Comparison of ENCODE assay signal across 28 cellular contexts in the genomic region with DNA sequence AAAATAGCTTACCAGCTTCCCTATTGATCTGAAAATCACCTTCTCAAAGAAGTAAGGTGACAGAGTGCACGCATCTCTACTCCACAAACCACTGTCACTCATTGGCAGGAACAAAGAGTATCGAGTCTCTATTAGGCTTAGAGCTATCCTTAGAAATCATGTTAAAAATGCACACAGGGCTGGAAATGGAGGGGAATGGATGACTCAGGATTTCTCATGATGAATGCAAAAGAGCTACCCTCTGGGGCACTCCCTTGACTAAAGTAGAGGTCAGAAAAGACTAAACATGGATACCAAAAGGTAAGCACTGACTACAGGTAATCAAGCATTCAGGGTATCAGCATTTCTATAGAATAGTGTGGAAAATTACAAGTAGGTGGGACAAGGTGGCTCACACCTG.
DNase-seq lines count a peak whose midpoint lies in the region; ATAC-seq and TF ChIP-seq lines count a peak whose summit lies in the region.
"Had no signal": no experiment of that assay in that cellular context is flagged by ENCODE, and none has a peak within 500 bp of the region (broad histone marks: within the 10 kb centered on the region; RNA-seq: fewer than 3 reads in every experiment).

No MANE protein-coding gene starts in this region.

- no peak overlapping the region for H3K27ac ChIP-seq in GM23338 (ENCODE audit: low read depth)
- H3K27ac ChIP-seq: ascending aorta, left lung, ovary, SK-N-MC, thoracic aorta had no signal

- no peaks in the 10 kb centered on the region for H3K9me2 ChIP-seq in GM23338 (ENCODE audit: insufficient read depth)

- DNase-seq in EL (peak; percentile 11), GM23338 (ENCODE audit: low spot score) (no peak), RPMI8226 (peak; percentile 12), kidney tubule cell (ENCODE audit: low spot score) (peak; percentile 34), activated T-cell treated with anti-CD3 and anti-CD28 coated beads for 4 hours (no peak)
- DNase-seq: activated CD4-positive, alpha-beta T cell treated with anti-CD3 and anti-CD28 coated beads, Interleukin-2, amount 50 U/mL, for 1 hour; activated CD4-positive, CD25-positive, alpha-beta regulatory T cell; activated gamma-delta T cell treated with Interleukin-2 at 50 U/mL for 16 hours; activated T-cell treated with anti-CD3 and anti-CD28 coated beads, Interleukin-2, amount 50 U/mL, for 4 hours; caudate nucleus; cortex of kidney; DMS153; effector memory CD4-positive, alpha-beta T cell; left lung; mesenchymal stem cell; NCI-H2107; NCI-H748 treated with DMSO at 0.1 percent for 48 hours; OCI-M1; ovary; small intestine had no signal

- no peaks in the 10 kb centered on the region for H3K36me3 ChIP-seq in GM23338 (ENCODE audit: insufficient read depth)
- H3K36me3 ChIP-seq: ascending aorta, left lung, ovary, thoracic aorta had no signal

- H3K36me3 Mint-ChIP-seq in GM23338 (ENCODE audit: low read depth) = no peaks in the 10 kb centered on the region

- no peak overlapping the region for H3K4me3 ChIP-seq in GM23338
- H3K4me3 ChIP-seq: ascending aorta, left lung, ovary, SK-N-MC, thoracic aorta had no signal

- peak overlapping the region; percentile 73; the same call in 1 of the 2 replicates for H2AFZ ChIP-seq in GM23338

- H3K4me1 ChIP-seq in GM23338 (ENCODE audit: insufficient read depth) = no peaks in the 10 kb centered on the region
- H3K4me1 ChIP-seq: ascending aorta, left lung had no signal

- H4K20me1 ChIP-seq in GM23338 (replicated peaks; ENCODE audit: insufficient read depth) = no peaks in the 10 kb centered on the region

- no peak overlapping the region for H3K27ac Mint-ChIP-seq in GM23338
- H3K27ac Mint-ChIP-seq: B cell; stimulated activated naive CD8-positive, alpha-beta T cell treated with anti-CD3 and anti-CD28 coated beads, Interleukin-15, Interleukin-2, amounts not matched to agents 100 ng/mL and 50 ng/mL, for 24 hours; T-helper 1 cell treated with Interleukin-12 subunit alpha and Interleukin-12 subunit beta and Interleukin-4 antibody, amounts not matched to agents 30 μg/mL and 1 μg/mL, for 36 hours had no signal

- TF ChIP-seq CTCF in GM23338 (conservative IDR thresholded peaks at IDR 0.05; ENCODE audit: low read depth in 2 of 2) = no peak

- no peak for ATAC-seq in GM23338
- no peak for ATAC-seq in GM19328 (IDR thresholded peaks at IDR 0.05; ENCODE audit: unreplicated experiment)
- ATAC-seq in HG03469 (IDR thresholded peaks at IDR 0.05; ENCODE audit: unreplicated experiment) = no peak
- ATAC-seq: activated T-cell treated with anti-CD3 and anti-CD28 coated beads, Interleukin-2, amount 50 U/mL, for 4 hours; left lung had no signal

- no peaks in the 10 kb centered on the region for H3K79me2 ChIP-seq in GM23338 (replicated peaks; ENCODE audit: insufficient read depth)

- no peak overlapping the region for H3K4me3 Mint-ChIP-seq in GM23338
- H3K4me3 Mint-ChIP-seq: activated T-cell treated with anti-CD3 and anti-CD28 coated beads, Interleukin-2, amount 50 U/mL, for 4 hours; B cell; stimulated activated naive CD8-positive, alpha-beta T cell treated with anti-CD3 and anti-CD28 coated beads, Interleukin-15, Interleukin-2, amounts not matched to agents 100 ng/mL and 50 ng/mL, for 24 hours; T-helper 1 cell treated with Interleukin-12 subunit alpha and Interleukin-12 subunit beta and Interleukin-4 antibody, amounts not matched to agents 30 μg/mL and 1 μg/mL, for 36 hours had no signal

- no peak overlapping the region for H3K4me2 ChIP-seq in GM23338

- peaks cover 5% of the 10 kb centered on the region; the same call in 1 of the 3 replicates for H3K4me1 Mint-ChIP-seq in GM23338

- no peaks in the 10 kb centered on the region for H3K27me3 ChIP-seq in GM23338 (ENCODE audit: insufficient read depth)
- H3K27me3 ChIP-seq: ascending aorta, left lung, ovary had no signal

- H3F3A ChIP-seq in GM23338 (replicated peaks; ENCODE audit: low read depth) = no peaks in the 10 kb centered on the region

- peaks cover 3% of the 10 kb centered on the region for H3K27me3 Mint-ChIP-seq in GM23338 (ENCODE audit: insufficient read depth, low read depth, poor library complexity)

- no peaks in the 10 kb centered on the region; the same call in 2 of the 3 replicates for H3K9me3 Mint-ChIP-seq in GM23338
- H3K9me3 Mint-ChIP-seq: activated T-cell treated with anti-CD3 and anti-CD28 coated beads, Interleukin-2, amount 50 U/mL, for 4 hours; stimulated activated naive CD8-positive, alpha-beta T cell treated with anti-CD3 and anti-CD28 coated beads, Interleukin-15, Interleukin-2, amounts not matched to agents 100 ng/mL and 50 ng/mL, for 24 hours; T-helper 1 cell treated with Interleukin-12 subunit alpha and Interleukin-12 subunit beta and Interleukin-4 antibody, amounts not matched to agents 30 μg/mL and 1 μg/mL, for 36 hours had no signal

TF ChIP-seq in GM23338, 12 proteins besides CTCF, POLR2A, EP300 and RAD21 (continues in another document):
- no peak for TF ChIP-seq POLR2AphosphoS5 (IDR thresholded peaks at IDR 0.05; ENCODE audit: low read depth)
- TF ChIP-seq ZNF114 (CRISPR knock-in tag; IDR thresholded peaks at IDR 0.05) = no peak
- TF ChIP-seq NANOG (IDR thresholded peaks at IDR 0.05; ENCODE audit: borderline replicate concordance) = no peak
- TF ChIP-seq EZH2phosphoT487 (IDR thresholded peaks at IDR 0.05; ENCODE audit: unreplicated experiment) = no peak
- TF ChIP-seq ZNF462 (CRISPR knock-in tag; IDR thresholded peaks at IDR 0.05) = no peak
- no peak for TF ChIP-seq JUNB (IDR thresholded peaks at IDR 0.05; ENCODE audit: unreplicated experiment)
- TF ChIP-seq, protein P1, sequence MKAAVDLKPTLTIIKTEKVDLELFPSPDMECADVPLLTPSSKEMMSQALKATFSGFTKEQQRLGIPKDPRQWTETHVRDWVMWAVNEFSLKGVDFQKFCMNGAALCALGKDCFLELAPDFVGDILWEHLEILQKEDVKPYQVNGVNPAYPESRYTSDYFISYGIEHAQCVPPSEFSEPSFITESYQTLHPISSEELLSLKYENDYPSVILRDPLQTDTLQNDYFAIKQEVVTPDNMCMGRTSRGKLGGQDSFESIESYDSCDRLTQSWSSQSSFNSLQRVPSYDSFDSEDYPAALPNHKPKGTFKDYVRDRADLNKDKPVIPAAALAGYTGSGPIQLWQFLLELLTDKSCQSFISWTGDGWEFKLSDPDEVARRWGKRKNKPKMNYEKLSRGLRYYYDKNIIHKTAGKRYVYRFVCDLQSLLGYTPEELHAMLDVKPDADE (IDR thresholded peaks at IDR 0.05) = no peak
- no peak for TF ChIP-seq CREB1 (CRISPR knock-in tag; IDR thresholded peaks at IDR 0.05; ENCODE audit: low read depth)
- no peak for TF ChIP-seq ZNF331 (CRISPR knock-in tag; IDR thresholded peaks at IDR 0.05; ENCODE audit: low read depth)

Comparison
In these comparisons a context has a peak if more than half of its experiments do, and no peak if none do; other contexts are left out.
1. DNase-seq: peak in EL (single experiment), RPMI8226 (single experiment) and kidney tubule cell (single experiment); none in GM23338 (single experiment) and activated T-cell treated with anti-CD3 and anti-CD28 coated beads for 4 hours (single experiment).